ENCODE assay signal across 15 cellular contexts in genomic region chr2:111068435-111069058, GRCh38. TPM values are rescaled to one million over a fixed set of nuclear protein-coding genes. Genes with fewer than 3 reads are reported as not detected.
DNase-seq lines count a peak whose midpoint lies in the region; ATAC-seq and TF ChIP-seq lines count a peak whose summit lies in the region.
"Had no signal": no experiment of that assay in that cellular context is flagged by ENCODE, and none has a peak within 500 bp of the region (broad histone marks: within the 10 kb centered on the region; RNA-seq: fewer than 3 reads in every experiment).

No MANE protein-coding gene starts in this region.

- no peaks in the 10 kb centered on the region for H3K9me2 ChIP-seq in GM23338 (ENCODE audit: insufficient read depth)

- ATAC-seq in GM23338 (peak; percentile 85), body of pancreas (peak; percentile 70), GM19455 (IDR thresholded peaks at IDR 0.05; ENCODE audit: unreplicated experiment) (no peak)
- ATAC-seq: activated CD8-positive, alpha-beta memory T cell treated with anti-CD3 and anti-CD28 coated beads, Interleukin-2, amount 10 ng/mL, durations not matched to agents 7 days and 5 days; right cardiac atrium had no signal

- peaks cover 7% of the 10 kb centered on the region; the same call in 1 of the 2 replicates for H3K4me1 ChIP-seq in GM23338 (ENCODE audit: insufficient read depth)
- peaks cover 6% of the 10 kb centered on the region for H3K4me1 ChIP-seq in body of pancreas
- H3K4me1 ChIP-seq in ascending aorta = peaks cover 0 to 6% of the 10 kb centered on the region in 2 donors
- H3K4me1 ChIP-seq: Peyer's patch had no signal

- H3K4me3 ChIP-seq in GM23338 (no peak overlapping the region), body of pancreas (no peak overlapping the region), ascending aorta (no peak overlapping the region)
- H3K4me3 ChIP-seq: Peyer's patch had no signal

- peaks cover under 1% of the 10 kb centered on the region; the same call in 1 of the 3 replicates for H3K9me3 Mint-ChIP-seq in GM23338
- peaks cover 2% of the 10 kb centered on the region for H3K9me3 Mint-ChIP-seq in activated T-cell treated with anti-CD3 and anti-CD28 coated beads, Interleukin-2, amount 50 U/mL, for 24 hours

- H3K9me3 ChIP-seq in body of pancreas (no peaks in the 10 kb centered on the region), ascending aorta (no peaks in the 10 kb centered on the region)
- H3K9me3 ChIP-seq: Peyer's patch had no signal

- H3K4me3 Mint-ChIP-seq in GM23338 = no peak overlapping the region
- no peak overlapping the region for H3K4me3 Mint-ChIP-seq in activated T-cell treated with anti-CD3 and anti-CD28 coated beads, Interleukin-2, amount 50 U/mL, for 24 hours
- H3K4me3 Mint-ChIP-seq: activated CD8-positive, alpha-beta memory T cell treated with anti-CD3 and anti-CD28 coated beads, Interleukin-2, amount 10 ng/mL, durations not matched to agents 7 days and 5 days; activated naive CD8-positive, alpha-beta T cell treated with anti-CD3 and anti-CD28 coated beads, Interleukin-2, amount 10 ng/mL, durations not matched to agents 7 days and 5 days; naive B cell had no signal

- no peaks in the 10 kb centered on the region for H3K36me3 ChIP-seq in GM23338 (ENCODE audit: insufficient read depth)
- H3K36me3 ChIP-seq in body of pancreas (replicated peaks in 1 of 2; ENCODE audit: insufficient read depth in 1 of 2, low read depth in 2 of 2) = no peaks in the 10 kb centered on the region
- H3K36me3 ChIP-seq in ascending aorta = no peaks in the 10 kb centered on the region
- H3K36me3 ChIP-seq: Peyer's patch had no signal

- no peaks in the 10 kb centered on the region for H3F3A ChIP-seq in GM23338 (replicated peaks; ENCODE audit: low read depth)

- TF ChIP-seq CTCF in GM23338 (conservative IDR thresholded peaks at IDR 0.05; ENCODE audit: low read depth in 2 of 2) = no peak
- no peak for TF ChIP-seq CTCF in body of pancreas (IDR thresholded peaks at IDR 0.05)
- no peak for TF ChIP-seq CTCF in ascending aorta (IDR thresholded peaks at IDR 0.05)

- H3K79me2 ChIP-seq in GM23338 (replicated peaks; ENCODE audit: insufficient read depth) = no peaks in the 10 kb centered on the region

- H4K20me1 ChIP-seq in GM23338 (replicated peaks; ENCODE audit: insufficient read depth) = no peaks in the 10 kb centered on the region

- peaks cover 3% of the 10 kb centered on the region for H3K27me3 Mint-ChIP-seq in GM23338 (ENCODE audit: insufficient read depth, low read depth, poor library complexity)
- peaks cover 51% of the 10 kb centered on the region for H3K27me3 Mint-ChIP-seq in activated T-cell treated with anti-CD3 and anti-CD28 coated beads, Interleukin-2, amount 50 U/mL, for 24 hours
- H3K27me3 Mint-ChIP-seq: naive B cell had no signal

- DNase-seq in GM23338 (ENCODE audit: low spot score) (peak; percentile 52), NCI-H2029 (lab: John Stamatoyannopoulos, UW) (peak; percentile 46), body of pancreas (peak in 3 of 4 donors; percentile 28 to 54 (median 52)), mucosa of gallbladder (ENCODE audit: low spot score) (peak; percentile 54), ascending aorta (ENCODE audit: low spot score in 2 of 2) (no peak)
- no peak for DNase-seq in activated T-cell treated with anti-CD3 and anti-CD28 coated beads, Interleukin-2, amount 50 U/mL, for 24 hours
- DNase-seq in stimulated activated CD4-positive, alpha-beta T cell treated with anti-CD3 and anti-CD28 coated beads, Interleukin-12 subunit alpha, Interleukin-12 subunit beta, amount 100 ng/mL, for 4 hours = no peak
- DNase-seq: activated CD8-positive, alpha-beta memory T cell treated with anti-CD3 and anti-CD28 coated beads, Interleukin-2, amount 10 ng/mL, durations not matched to agents 7 days and 5 days; activated naive CD8-positive, alpha-beta T cell treated with anti-CD3 and anti-CD28 coated beads, Interleukin-2, amount 10 ng/mL, durations not matched to agents 7 days and 5 days; naive B cell; NCI-H1694; Peyer's patch; right cardiac atrium; T-helper 9 cell had no signal

- intact Hi-C loops in body of pancreas (cut with DNase I) (no loop called here), ascending aorta (cut with DNase I) (no loop called here)

- no peak overlapping the region for H3K27ac Mint-ChIP-seq in GM23338
- H3K27ac Mint-ChIP-seq in activated T-cell treated with anti-CD3 and anti-CD28 coated beads, Interleukin-2, amount 50 U/mL, for 24 hours = no peak overlapping the region
- H3K27ac Mint-ChIP-seq: activated CD8-positive, alpha-beta memory T cell treated with anti-CD3 and anti-CD28 coated beads, Interleukin-2, amount 10 ng/mL, durations not matched to agents 7 days and 5 days; activated naive CD8-positive, alpha-beta T cell treated with anti-CD3 and anti-CD28 coated beads, Interleukin-2, amount 10 ng/mL, durations not matched to agents 7 days and 5 days; naive B cell had no signal

- H2AFZ ChIP-seq in GM23338 = no peak overlapping the region

- H3K27ac ChIP-seq in GM23338 (ENCODE audit: low read depth) (no peak overlapping the region), body of pancreas (no peak overlapping the region), ascending aorta (no peak overlapping the region)
- H3K27ac ChIP-seq: Peyer's patch had no signal

- H3K27me3 ChIP-seq in GM23338 (ENCODE audit: insufficient read depth) = no peaks in the 10 kb centered on the region
- no peaks in the 10 kb centered on the region for H3K27me3 ChIP-seq in body of pancreas
- no peaks in the 10 kb centered on the region for H3K27me3 ChIP-seq in ascending aorta
- H3K27me3 ChIP-seq: Peyer's patch had no signal

- no peaks in the 10 kb centered on the region for H3K36me3 Mint-ChIP-seq in GM23338 (ENCODE audit: low read depth)
- H3K36me3 Mint-ChIP-seq in activated T-cell treated with anti-CD3 and anti-CD28 coated beads, Interleukin-2, amount 50 U/mL, for 24 hours (ENCODE audit: low read depth) = no peaks in the 10 kb centered on the region
- H3K36me3 Mint-ChIP-seq: activated CD8-positive, alpha-beta memory T cell treated with anti-CD3 and anti-CD28 coated beads, Interleukin-2, amount 10 ng/mL, durations not matched to agents 7 days and 5 days; naive B cell had no signal

- no peak for TF ChIP-seq POLR2A in body of pancreas (IDR thresholded peaks at IDR 0.05)

- WGBS in body of pancreas, 2 donors = 42 to 51% methylated on average over 4 of the region's 4 CpGs

- peaks cover 18% of the 10 kb centered on the region for H3K4me1 Mint-ChIP-seq in GM23338
- H3K4me1 Mint-ChIP-seq in activated T-cell treated with anti-CD3 and anti-CD28 coated beads, Interleukin-2, amount 50 U/mL, for 24 hours (ENCODE audit: low read depth) = peaks cover 9% of the 10 kb centered on the region

- H3K4me2 ChIP-seq in GM23338 = peak overlapping the region; percentile 21

TF ChIP-seq in GM23338, 12 proteins besides CTCF, POLR2A, EP300 and RAD21 (continues in another document):
- TF ChIP-seq NANOG (IDR thresholded peaks at IDR 0.05; ENCODE audit: borderline replicate concordance) (no peak), STAT1 (IDR thresholded peaks at IDR 0.05; ENCODE audit: unreplicated experiment) (no peak), JUNB (IDR thresholded peaks at IDR 0.05; ENCODE audit: unreplicated experiment) (no peak), EZH2 (IDR thresholded peaks at IDR 0.05; ENCODE audit: low read depth, unreplicated experiment) (no peak), ETS1 (IDR thresholded peaks at IDR 0.05) (no peak), REST (IDR thresholded peaks at IDR 0.05; ENCODE audit: unreplicated experiment) (no peak)

RNA-seq across cellular contexts. Expression of gene BCL2L11, which starts 52.2 kb away (rescaled TPM):
- total RNA-seq in GM23338 (2014; rRNA removed; shearing (Covaris generic)) = 21.0 and 22.5 TPM in 2 replicates
- polyA plus RNA-seq in GM23338 (2016; fragmentation: Nextera tagmentation; extraction: Ambion mirVana) = 10.6 and 11.0 TPM in 2 replicates
- total RNA-seq in body of pancreas (10 to 100 TPM; 10.9 to 18.7 TPM), mucosa of gallbladder (19.1 TPM), ascending aorta (3.5 TPM)

Comparison
In these comparisons a context has a peak if more than half of its experiments do, and no peak if none do; other contexts are left out.
1. DNase-seq: peak in GM23338 (single experiment), NCI-H2029 (single experiment), body of pancreas (3 of 4) and mucosa of gallbladder (single experiment); none in activated T-cell treated with anti-CD3 and anti-CD28 coated beads, Interleukin-2, amount 50 U/mL, for 24 hours (single experiment), stimulated activated CD4-positive, alpha-beta T cell treated with anti-CD3 and anti-CD28 coated beads, Interleukin-12 subunit alpha, Interleukin-12 subunit beta, amount 100 ng/mL, for 4 hours (single experiment) and ascending aorta (0 of 2).